10 cellular contexts compared by ENCODE assay signal in the genomic region with DNA sequence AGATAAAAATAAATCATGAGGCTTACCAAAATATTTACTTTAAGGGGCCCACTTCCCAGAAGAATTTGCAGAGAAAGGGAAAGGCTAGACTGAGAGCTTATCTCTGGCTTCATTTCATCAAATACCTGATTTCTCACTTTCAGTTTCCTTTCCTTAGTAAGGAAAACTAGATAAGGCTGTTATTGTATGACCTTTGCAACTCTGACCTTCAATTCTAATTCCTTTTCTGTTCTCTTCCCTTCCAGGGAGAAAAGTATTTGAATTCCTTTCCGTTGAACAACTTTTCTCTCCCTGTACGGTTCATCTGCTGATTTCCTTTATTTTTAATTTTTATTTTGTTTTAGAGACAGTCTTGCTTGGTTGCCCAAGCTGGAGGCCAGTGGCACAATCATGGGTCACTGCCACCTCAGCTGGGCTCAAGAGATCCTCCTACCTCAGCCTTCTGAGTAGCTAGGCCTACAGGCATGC. TPM values are rescaled to one million over a fixed set of nuclear protein-coding genes. Genes with fewer than 3 reads are reported as not detected.
DNase-seq lines count a peak whose midpoint lies in the region; ATAC-seq and TF ChIP-seq lines count a peak whose summit lies in the region.
"Had no signal": no experiment of that assay in that cellular context is flagged by ENCODE, and none has a peak within 500 bp of the region (broad histone marks: within the 10 kb centered on the region; RNA-seq: fewer than 3 reads in every experiment).

No MANE protein-coding gene starts in this region.

- intact Hi-C loops in right cardiac atrium (cut with DNase I): loop anchor here in 2 of 4 donors (5.0 to 10.0 kb wide), 2 partner anchors 87 to 169 kb away; a partner anchor contains a TSS
- intact Hi-C loops in naive thymus-derived CD4-positive, alpha-beta T cell (cut with micrococcal nuclease): no loop called here

- peak overlapping the region; percentile 42 for H3K27ac ChIP-seq in right cardiac atrium (ENCODE audit: low read length)
- H3K27ac ChIP-seq in naive thymus-derived CD4-positive, alpha-beta T cell (ENCODE audit: low read depth, low read length): no peak overlapping the region

- POLR2A ChIA-PET in activated CD8-positive, alpha-beta T cell treated with anti-CD3 and anti-CD28 coated beads, Interleukin-2, amount 10 ng/mL, durations not matched to agents 7 days and 5 days (lab: Charles Lee): no interaction called here
- POLR2A ChIA-PET in naive thymus-derived CD4-positive, alpha-beta T cell (lab: Charles Lee): no interaction called here

- H3K9me3 ChIP-seq in right cardiac atrium (ENCODE audit: control insufficient read depth, low read length): no peaks in the 10 kb centered on the region
- H3K9me3 ChIP-seq in naive thymus-derived CD4-positive, alpha-beta T cell (ENCODE audit: control insufficient read depth in 2 of 3, low read length in 3 of 3): no peaks in the 10 kb centered on the region

- no peak for ATAC-seq in activated CD8-positive, alpha-beta T cell treated with anti-CD3 and anti-CD28 coated beads, Interleukin-2, amount 10 ng/mL, durations not matched to agents 7 days and 5 days
- peak in 1 of 2 donors; percentile 37 for ATAC-seq in right cardiac atrium
- ATAC-seq in stimulated activated effector memory CD8-positive, alpha-beta T cell treated with anti-CD3 and anti-CD28 coated beads, Interleukin-12 subunit alpha, Interleukin-12 subunit beta, amount 100 ng/mL, for 72 hours: no peak
- ATAC-seq in naive thymus-derived CD4-positive, alpha-beta T cell: no peak
- ATAC-seq: natural killer cell treated with Interleukin-12 subunit alpha and Interleukin-12 subunit beta and Interleukin-15 and Interleukin-18, amount 100 ng/mL, for 72 hours had no signal

- H3K27me3 ChIP-seq in right cardiac atrium (ENCODE audit: control insufficient read depth, insufficient read depth): no peaks in the 10 kb centered on the region
- no peaks in the 10 kb centered on the region for H3K27me3 ChIP-seq in naive thymus-derived CD4-positive, alpha-beta T cell (ENCODE audit: control insufficient read depth in 2 of 2, insufficient read depth in 2 of 2, low read length in 2 of 2)

- H3K27me3 Mint-ChIP-seq in HFFc6 (ENCODE audit: insufficient read depth): no peaks in the 10 kb centered on the region
- H3K27me3 Mint-ChIP-seq in activated CD8-positive, alpha-beta T cell treated with anti-CD3 and anti-CD28 coated beads, Interleukin-2, amount 10 ng/mL, durations not matched to agents 7 days and 5 days (ENCODE audit: low read depth): no peaks in the 10 kb centered on the region
- H3K27me3 Mint-ChIP-seq in naive thymus-derived CD4-positive, alpha-beta T cell: no peaks in the 10 kb centered on the region
- H3K27me3 Mint-ChIP-seq: natural killer cell treated with Interleukin-12 subunit alpha and Interleukin-12 subunit beta and Interleukin-15 and Interleukin-18, amount 100 ng/mL, for 72 hours had no signal

- H3K4me3 ChIP-seq in right cardiac atrium (ENCODE audit: low read length): no peak overlapping the region
- H3K4me3 ChIP-seq in naive thymus-derived CD4-positive, alpha-beta T cell (ENCODE audit: low read length): no peak overlapping the region

- DNase-seq in HFFc6: peak; percentile 15
- DNase-seq in activated CD8-positive, alpha-beta T cell treated with anti-CD3 and anti-CD28 coated beads, Interleukin-2, amount 10 ng/mL, durations not matched to agents 7 days and 5 days: no peak
- no peak for DNase-seq in right cardiac atrium
- no peak for DNase-seq in stimulated activated effector memory CD8-positive, alpha-beta T cell treated with anti-CD3 and anti-CD28 coated beads, Interleukin-12 subunit alpha, Interleukin-12 subunit beta, amount 100 ng/mL, for 72 hours (ENCODE audit: low spot score in 2 of 2)
- no peak for DNase-seq in anterior cingulate cortex (lab: John Stamatoyannopoulos, UW)
- no peak for DNase-seq in NOMO-1 (lab: John Stamatoyannopoulos, UW; ENCODE audit: unreplicated experiment in 2 of 2)
- no peak for DNase-seq in naive thymus-derived CD4-positive, alpha-beta T cell
- DNase-seq: activated CD4-positive, CD25-positive, alpha-beta regulatory T cell treated with anti-CD3 and anti-CD28 coated beads, Interleukin-2, amount 50 U/mL, for 72 hours; NCI-H1694 had no signal

- 40% methylated on average over 2 of the region's 2 CpGs for WGBS in right cardiac atrium

- H3K36me3 Mint-ChIP-seq in HFFc6 (ENCODE audit: low read depth): no peaks in the 10 kb centered on the region
- peaks cover 7% of the 10 kb centered on the region for H3K36me3 Mint-ChIP-seq in activated CD8-positive, alpha-beta T cell treated with anti-CD3 and anti-CD28 coated beads, Interleukin-2, amount 10 ng/mL, durations not matched to agents 7 days and 5 days (ENCODE audit: low read depth)
- H3K36me3 Mint-ChIP-seq in stimulated activated effector memory CD8-positive, alpha-beta T cell treated with anti-CD3 and anti-CD28 coated beads, Interleukin-12 subunit alpha, Interleukin-12 subunit beta, amount 100 ng/mL, for 72 hours: peaks cover 6% of the 10 kb centered on the region
- H3K36me3 Mint-ChIP-seq in naive thymus-derived CD4-positive, alpha-beta T cell: peaks cover 0 to 1% (median 0%) of the 10 kb centered on the region in 5 donors
- H3K36me3 Mint-ChIP-seq: natural killer cell treated with Interleukin-12 subunit alpha and Interleukin-12 subunit beta and Interleukin-15 and Interleukin-18, amount 100 ng/mL, for 72 hours had no signal

- H3K27ac Mint-ChIP-seq in HFFc6: peak overlapping the region; percentile 73
- H3K27ac Mint-ChIP-seq in activated CD8-positive, alpha-beta T cell treated with anti-CD3 and anti-CD28 coated beads, Interleukin-2, amount 10 ng/mL, durations not matched to agents 7 days and 5 days: peak overlapping the region; percentile 60
- H3K27ac Mint-ChIP-seq in stimulated activated effector memory CD8-positive, alpha-beta T cell treated with anti-CD3 and anti-CD28 coated beads, Interleukin-12 subunit alpha, Interleukin-12 subunit beta, amount 100 ng/mL, for 72 hours: peak overlapping the region; percentile 91
- H3K27ac Mint-ChIP-seq in naive thymus-derived CD4-positive, alpha-beta T cell: peak overlapping the region in 3 of 9 donors; percentile 48 to 80 (median 67)
- H3K27ac Mint-ChIP-seq: natural killer cell treated with Interleukin-12 subunit alpha and Interleukin-12 subunit beta and Interleukin-15 and Interleukin-18, amount 100 ng/mL, for 72 hours had no signal

- H3K4me1 Mint-ChIP-seq in HFFc6 (ENCODE audit: low read depth): peaks cover 34% of the 10 kb centered on the region
- H3K4me1 Mint-ChIP-seq in activated CD8-positive, alpha-beta T cell treated with anti-CD3 and anti-CD28 coated beads, Interleukin-2, amount 10 ng/mL, durations not matched to agents 7 days and 5 days (ENCODE audit: low read depth): peaks cover 22% of the 10 kb centered on the region
- peaks cover 25% of the 10 kb centered on the region for H3K4me1 Mint-ChIP-seq in stimulated activated effector memory CD8-positive, alpha-beta T cell treated with anti-CD3 and anti-CD28 coated beads, Interleukin-12 subunit alpha, Interleukin-12 subunit beta, amount 100 ng/mL, for 72 hours
- H3K4me1 Mint-ChIP-seq in naive thymus-derived CD4-positive, alpha-beta T cell: peaks cover 0 to 28% (median 18%) of the 10 kb centered on the region in 7 donors

- H3K36me3 ChIP-seq in naive thymus-derived CD4-positive, alpha-beta T cell (ENCODE audit: control insufficient read depth in 2 of 3, insufficient read depth in 3 of 3, low read length in 3 of 3): no peaks in the 10 kb centered on the region

- CTCF ChIA-PET in activated CD8-positive, alpha-beta T cell treated with anti-CD3 and anti-CD28 coated beads, Interleukin-2, amount 10 ng/mL, durations not matched to agents 7 days and 5 days (lab: Charles Lee): interaction anchor here (1.0 to 11.5 kb wide), 8 partner anchors 8 to 304 kb away, joined by 3 to 127 read pairs (median 4); a partner anchor contains a TSS
- CTCF ChIA-PET in naive thymus-derived CD4-positive, alpha-beta T cell (lab: Charles Lee): interaction anchor here (0.6 to 1.7 kb wide), 3 partner anchors 18 to 158 kb away, joined by 3 to 7 read pairs (median 4); a partner anchor contains a TSS

- TF ChIP-seq CTCF in HFFc6 (IDR thresholded peaks at IDR 0.05): no peak

- no peaks in the 10 kb centered on the region for H3K4me1 ChIP-seq in right cardiac atrium (ENCODE audit: control insufficient read depth, insufficient read depth, low read length)
- no peaks in the 10 kb centered on the region for H3K4me1 ChIP-seq in naive thymus-derived CD4-positive, alpha-beta T cell (ENCODE audit: control insufficient read depth in 2 of 2, insufficient read depth in 2 of 2, low read length in 2 of 2)

- H3K4me3 Mint-ChIP-seq in HFFc6: no peak overlapping the region
- no peak overlapping the region for H3K4me3 Mint-ChIP-seq in activated CD8-positive, alpha-beta T cell treated with anti-CD3 and anti-CD28 coated beads, Interleukin-2, amount 10 ng/mL, durations not matched to agents 7 days and 5 days
- no peak overlapping the region for H3K4me3 Mint-ChIP-seq in stimulated activated effector memory CD8-positive, alpha-beta T cell treated with anti-CD3 and anti-CD28 coated beads, Interleukin-12 subunit alpha, Interleukin-12 subunit beta, amount 100 ng/mL, for 72 hours
- H3K4me3 Mint-ChIP-seq in naive thymus-derived CD4-positive, alpha-beta T cell: no peak overlapping the region
- H3K4me3 Mint-ChIP-seq: natural killer cell treated with Interleukin-12 subunit alpha and Interleukin-12 subunit beta and Interleukin-15 and Interleukin-18, amount 100 ng/mL, for 72 hours had no signal

- no peaks in the 10 kb centered on the region for H3K9me3 Mint-ChIP-seq in HFFc6
- no peaks in the 10 kb centered on the region for H3K9me3 Mint-ChIP-seq in activated CD8-positive, alpha-beta T cell treated with anti-CD3 and anti-CD28 coated beads, Interleukin-2, amount 10 ng/mL, durations not matched to agents 7 days and 5 days (ENCODE audit: insufficient read depth)
- no peaks in the 10 kb centered on the region for H3K9me3 Mint-ChIP-seq in stimulated activated effector memory CD8-positive, alpha-beta T cell treated with anti-CD3 and anti-CD28 coated beads, Interleukin-12 subunit alpha, Interleukin-12 subunit beta, amount 100 ng/mL, for 72 hours
- no peaks in the 10 kb centered on the region for H3K9me3 Mint-ChIP-seq in naive thymus-derived CD4-positive, alpha-beta T cell
- H3K9me3 Mint-ChIP-seq: natural killer cell treated with Interleukin-12 subunit alpha and Interleukin-12 subunit beta and Interleukin-15 and Interleukin-18, amount 100 ng/mL, for 72 hours had no signal

RNA-seq across cellular contexts. Expression of a gene that starts 7.1 kb away (rescaled TPM):
- total RNA-seq in HFFc6 (2021; fragmentation: NEBNext Ultra II Directional; extraction: Animal tissue kit (Norgen Biotek cat#: 25700)): 10 to 100 TPM; 16.3 to 25.1 (median 21.1) TPM
- total RNA-seq in activated CD8-positive, alpha-beta T cell treated with anti-CD3 and anti-CD28 coated beads, Interleukin-2, amount 10 ng/mL, durations not matched to agents 7 days and 5 days: 10 to 100 TPM; 31.5 to 33.4 TPM
- total RNA-seq in right cardiac atrium: 10 to 100 TPM; 11.4 to 17.3 (median 13.7) TPM
- 7.7 TPM for polyA plus RNA-seq in right cardiac atrium
- total RNA-seq in naive thymus-derived CD4-positive, alpha-beta T cell: 10 to 100 TPM; 17.3 to 38.9 (median 22.3) TPM
- polyA plus RNA-seq in naive thymus-derived CD4-positive, alpha-beta T cell: 10 to 100 TPM; 23.1 to 26.3 TPM

RNA-seq across cellular contexts. Expression of a gene that starts 19.2 kb away (rescaled TPM):
- total RNA-seq in HFFc6 (2021; fragmentation: NEBNext Ultra II Directional; extraction: Animal tissue kit (Norgen Biotek cat#: 25700)): 1 to 10 TPM; 5.1 to 8.7 (median 6.3) TPM
- 1 to 10 TPM; 7.6 to 8.1 TPM for total RNA-seq in activated CD8-positive, alpha-beta T cell treated with anti-CD3 and anti-CD28 coated beads, Interleukin-2, amount 10 ng/mL, durations not matched to agents 7 days and 5 days
- 10 to 100 TPM; 10.1 to 16.9 (median 12.2) TPM for total RNA-seq in right cardiac atrium
- polyA plus RNA-seq in right cardiac atrium: 15.5 TPM
- total RNA-seq in naive thymus-derived CD4-positive, alpha-beta T cell: 10 to 100 TPM in 2 of 5 experiments, 1 to 10 TPM in 3; 4.5 to 10.6 (median 9.2) TPM
- 10 to 100 TPM; 25.7 to 35.8 TPM for polyA plus RNA-seq in naive thymus-derived CD4-positive, alpha-beta T cell

RNA-seq across cellular contexts. Expression of a gene that starts 19.5 kb away (rescaled TPM):
- 10 to 100 TPM; 14.5 to 19.9 (median 16.0) TPM for total RNA-seq in HFFc6 (2021; fragmentation: NEBNext Ultra II Directional; extraction: Animal tissue kit (Norgen Biotek cat#: 25700))
- total RNA-seq in activated CD8-positive, alpha-beta T cell treated with anti-CD3 and anti-CD28 coated beads, Interleukin-2, amount 10 ng/mL, durations not matched to agents 7 days and 5 days: 10 to 100 TPM; 12.8 to 15.1 TPM
- 10 to 100 TPM; 15.7 to 24.9 (median 18.3) TPM for total RNA-seq in right cardiac atrium
- 26.0 TPM for polyA plus RNA-seq in right cardiac atrium
- 10 to 100 TPM; 14.8 to 21.6 (median 17.6) TPM for total RNA-seq in naive thymus-derived CD4-positive, alpha-beta T cell
- polyA plus RNA-seq in naive thymus-derived CD4-positive, alpha-beta T cell: 1 to 10 TPM; 6.8 to 7.1 TPM
